22 cellular contexts compared by ENCODE assay signal in the genomic region with DNA sequence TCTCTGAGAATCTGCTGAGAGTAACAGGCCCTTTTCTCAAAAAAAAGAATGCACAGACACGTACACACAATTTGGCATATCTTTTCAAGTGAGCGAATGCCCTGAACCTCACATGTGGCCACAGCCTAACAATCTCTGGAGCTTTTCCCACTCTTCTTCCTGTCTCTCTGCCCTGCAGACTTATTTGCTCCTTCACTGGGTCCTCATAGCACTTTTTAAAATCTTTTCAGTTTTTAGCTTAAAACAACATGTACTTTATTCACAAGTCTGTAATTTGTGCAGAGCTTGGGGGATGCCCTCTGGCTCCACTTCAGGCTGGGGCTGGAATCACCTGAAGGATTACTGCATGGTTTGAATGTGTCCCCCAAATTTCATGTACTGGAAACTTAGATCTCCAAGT.
"Had no signal": no experiment of that assay in that cellular context is flagged by ENCODE, and none has a peak within 500 bp of the region (broad histone marks: within the 10 kb centered on the region; RNA-seq: fewer than 3 reads in every experiment).

No MANE protein-coding gene starts in this region.

- H3K4me1 ChIP-seq: gastrocnemius medialis, pancreas, right atrium auricular region, stomach, tibial artery had no signal

- H3K27me3 ChIP-seq: dorsolateral prefrontal cortex, gastrocnemius medialis, neutrophil, pancreas, right atrium auricular region, stomach, tibial artery had no signal

- DNase-seq: dorsolateral prefrontal cortex; effector CD4-positive, alpha-beta T cell; gastrocnemius medialis; head of caudate nucleus; kidney; naive B cell; pancreas; stimulated activated CD4-positive, alpha-beta T cell treated with anti-CD3 and anti-CD28 coated beads, Interleukin-12 subunit alpha, Interleukin-12 subunit beta, amount 100 ng/mL, for 4 hours; stimulated activated CD4-positive, alpha-beta T cell treated with anti-CD3 and anti-CD28 coated beads, Interleukin-1b, Interleukin-23, amount 100 ng/mL, for 48 hours; stimulated activated CD4-positive, alpha-beta T cell treated with anti-CD3 and anti-CD28 coated beads, Interleukin-4, amount 100 ng/mL, for 1 hour; stimulated activated CD8-positive, alpha-beta memory T cell treated with anti-CD3 and anti-CD28 coated beads, Interleukin-4, amount 100 ng/mL, for 48 hours; stimulated activated naive CD4-positive, alpha-beta T cell; stomach; tibial artery had no signal

- H3K27ac ChIP-seq: dorsolateral prefrontal cortex, gastrocnemius medialis, neutrophil, pancreas, right atrium auricular region, stomach, tibial artery had no signal

- H3K36me3 ChIP-seq: gastrocnemius medialis, neutrophil, pancreas, right atrium auricular region, stomach, tibial artery had no signal

- FAIRE-seq: colon, kidney, pancreas had no signal

- H3K4me2 ChIP-seq: smooth muscle cell had no signal

- H3K4me3 ChIP-seq: dorsolateral prefrontal cortex, gastrocnemius medialis, lung, pancreas, right atrium auricular region, smooth muscle cell, stomach, tibial artery had no signal

- ATAC-seq: gastrocnemius medialis; left lobe of liver; natural killer cell treated with Interleukin-12 subunit alpha and Interleukin-12 subunit beta and Interleukin-15 and Interleukin-18, amount 100 ng/mL, for 72 hours; pancreas; sciatic nerve had no signal

- H3K9me3 ChIP-seq: gastrocnemius medialis, neutrophil, pancreas, tibial artery had no signal
